ENCODE assay signal across 2 cellular contexts in the genomic region with DNA sequence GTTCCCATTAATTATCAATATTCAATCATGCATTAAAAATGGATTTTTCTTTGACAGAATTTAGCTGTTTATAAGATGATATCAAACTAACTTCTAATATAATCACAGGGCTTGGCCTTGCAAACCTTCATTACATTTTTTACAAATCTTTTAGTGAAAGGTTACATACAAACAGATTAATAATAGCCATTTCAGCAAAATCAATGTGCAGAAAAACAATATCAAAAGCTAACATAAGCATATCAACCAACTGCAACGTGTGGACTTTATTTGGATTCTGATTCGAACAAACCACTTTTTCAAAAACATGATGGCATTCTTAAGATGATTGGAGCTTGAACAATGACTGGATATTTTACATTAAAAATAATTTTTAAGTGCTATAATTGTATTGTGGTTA.
A peak's percentile ranks its signal among the peaks of the same experiment; 100 is the strongest.
TF ChIP-seq lines count a peak whose summit lies in the region.

No MANE protein-coding gene starts in this region.

TF ChIP-seq in HepG2, 621 proteins besides CTCF, POLR2A, EP300 and RAD21:
- TF ChIP-seq TBX3 (IDR thresholded peaks at IDR 0.05; ENCODE audit: borderline replicate concordance) (no peak), NR2F2 (IDR thresholded peaks at IDR 0.05; ENCODE audit: borderline replicate concordance, low read depth) (no peak), FIP1L1 (IDR thresholded peaks at IDR 0.05; ENCODE audit: borderline replicate concordance, insufficient read depth, low read depth, low read length) (no peak), ZSCAN29 (CRISPR knock-in tag; conservative IDR thresholded peaks at IDR 0.05) (no peak), ZBTB21 (CRISPR knock-in tag; IDR thresholded peaks at IDR 0.05) (no peak), ISX (CRISPR knock-in tag; conservative IDR thresholded peaks at IDR 0.05) (no peak), ZFP41 (CRISPR knock-in tag; IDR thresholded peaks at IDR 0.05; ENCODE audit: borderline replicate concordance) (no peak), MAFK (conservative IDR thresholded peaks at IDR 0.05 in 1 of 2, IDR thresholded peaks at IDR 0.05 in 1 of 2; ENCODE audit: low read length in 2 of 2) (peak in 1 of 2 experiments; percentile 57; a peak in 2 of 4 replicates), ZNF776 (CRISPR knock-in tag; IDR thresholded peaks at IDR 0.05) (no peak), MAFF (IDR thresholded peaks at IDR 0.05; ENCODE audit: low read depth, low read length) (peak; percentile 56), ZSCAN25 (CRISPR knock-in tag; IDR thresholded peaks at IDR 0.05) (no peak)
- TF ChIP-seq, protein P1, sequence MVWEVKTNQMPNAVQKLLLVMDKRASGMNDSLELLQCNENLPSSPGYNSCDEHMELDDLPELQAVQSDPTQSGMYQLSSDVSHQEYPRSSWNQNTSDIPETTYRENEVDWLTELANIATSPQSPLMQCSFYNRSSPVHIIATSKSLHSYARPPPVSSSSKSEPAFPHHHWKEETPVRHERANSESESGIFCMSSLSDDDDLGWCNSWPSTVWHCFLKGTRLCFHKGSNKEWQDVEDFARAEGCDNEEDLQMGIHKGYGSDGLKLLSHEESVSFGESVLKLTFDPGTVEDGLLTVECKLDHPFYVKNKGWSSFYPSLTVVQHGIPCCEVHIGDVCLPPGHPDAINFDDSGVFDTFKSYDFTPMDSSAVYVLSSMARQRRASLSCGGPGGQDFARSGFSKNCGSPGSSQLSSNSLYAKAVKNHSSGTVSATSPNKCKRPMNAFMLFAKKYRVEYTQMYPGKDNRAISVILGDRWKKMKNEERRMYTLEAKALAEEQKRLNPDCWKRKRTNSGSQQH (CRISPR knock-in tag; IDR thresholded peaks at IDR 0.05; ENCODE audit: low read depth): no peak
- TF ChIP-seq, protein P2, sequence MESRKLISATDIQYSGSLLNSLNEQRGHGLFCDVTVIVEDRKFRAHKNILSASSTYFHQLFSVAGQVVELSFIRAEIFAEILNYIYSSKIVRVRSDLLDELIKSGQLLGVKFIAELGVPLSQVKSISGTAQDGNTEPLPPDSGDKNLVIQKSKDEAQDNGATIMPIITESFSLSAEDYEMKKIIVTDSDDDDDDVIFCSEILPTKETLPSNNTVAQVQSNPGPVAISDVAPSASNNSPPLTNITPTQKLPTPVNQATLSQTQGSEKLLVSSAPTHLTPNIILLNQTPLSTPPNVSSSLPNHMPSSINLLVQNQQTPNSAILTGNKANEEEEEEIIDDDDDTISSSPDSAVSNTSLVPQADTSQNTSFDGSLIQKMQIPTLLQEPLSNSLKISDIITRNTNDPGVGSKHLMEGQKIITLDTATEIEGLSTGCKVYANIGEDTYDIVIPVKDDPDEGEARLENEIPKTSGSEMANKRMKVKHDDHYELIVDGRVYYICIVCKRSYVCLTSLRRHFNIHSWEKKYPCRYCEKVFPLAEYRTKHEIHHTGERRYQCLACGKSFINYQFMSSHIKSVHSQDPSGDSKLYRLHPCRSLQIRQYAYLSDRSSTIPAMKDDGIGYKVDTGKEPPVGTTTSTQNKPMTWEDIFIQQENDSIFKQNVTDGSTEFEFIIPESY (CRISPR knock-in tag; IDR thresholded peaks at IDR 0.05): no peak

TF ChIP-seq in IMR-90, 13 proteins besides CTCF, POLR2A, EP300 and RAD21:
- TF ChIP-seq MAFK (IDR thresholded peaks at IDR 0.05; ENCODE audit: low read depth, low read length): 0 out of 2 replicates have a peak, but pooled peaks have one; percentile 5
- TF ChIP-seq, protein P3, sequence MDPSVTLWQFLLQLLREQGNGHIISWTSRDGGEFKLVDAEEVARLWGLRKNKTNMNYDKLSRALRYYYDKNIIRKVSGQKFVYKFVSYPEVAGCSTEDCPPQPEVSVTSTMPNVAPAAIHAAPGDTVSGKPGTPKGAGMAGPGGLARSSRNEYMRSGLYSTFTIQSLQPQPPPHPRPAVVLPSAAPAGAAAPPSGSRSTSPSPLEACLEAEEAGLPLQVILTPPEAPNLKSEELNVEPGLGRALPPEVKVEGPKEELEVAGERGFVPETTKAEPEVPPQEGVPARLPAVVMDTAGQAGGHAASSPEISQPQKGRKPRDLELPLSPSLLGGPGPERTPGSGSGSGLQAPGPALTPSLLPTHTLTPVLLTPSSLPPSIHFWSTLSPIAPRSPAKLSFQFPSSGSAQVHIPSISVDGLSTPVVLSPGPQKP (IDR thresholded peaks at IDR 0.05; ENCODE audit: borderline replicate concordance, low read depth, low read length): no peak
- TF ChIP-seq BHLHE40 (IDR thresholded peaks at IDR 0.05; ENCODE audit: low read depth, low read length): no peak
- TF ChIP-seq NFE2L2 (IDR thresholded peaks at IDR 0.05; ENCODE audit: low read depth, low read length): no peak
- TF ChIP-seq SMC3 (IDR thresholded peaks at IDR 0.05; ENCODE audit: low read depth, low read length): no peak
